In the genomic region with DNA sequence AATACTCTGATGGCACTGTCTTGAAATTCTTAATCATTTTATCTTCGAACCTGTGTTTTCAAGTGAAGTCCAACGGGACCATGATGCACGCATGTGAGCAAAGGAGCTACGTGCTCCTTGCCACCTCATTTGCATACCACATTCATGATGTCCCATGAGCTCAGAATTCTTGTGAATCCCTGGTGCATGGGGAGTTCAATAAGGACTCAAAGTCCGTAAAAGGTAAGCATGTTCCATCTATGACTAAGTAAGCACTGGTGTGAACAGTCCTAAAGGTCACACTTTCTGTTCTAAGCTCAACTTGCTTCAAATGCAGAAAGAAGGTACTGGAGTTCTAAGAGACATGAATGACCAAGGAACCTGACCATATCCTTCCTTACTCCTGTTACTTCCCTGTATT, we compare ENCODE assay signal across 21 cellular contexts. TPM values are rescaled to one million over a fixed set of nuclear protein-coding genes. Genes with fewer than 3 reads are reported as not detected.
"Had no signal": no experiment of that assay in that cellular context is flagged by ENCODE, and none has a peak within 500 bp of the region (broad histone marks: within the 10 kb centered on the region; RNA-seq: fewer than 3 reads in every experiment).

No MANE protein-coding gene starts in this region.

- H3K4me3 ChIP-seq: colonic mucosa, lower lobe of right lung, prostate gland, right atrium auricular region, suprapubic skin, thyroid gland, vagina had no signal

- H3K36me3 ChIP-seq: colonic mucosa, lower lobe of right lung, prostate gland, right atrium auricular region, suprapubic skin, thyroid gland, vagina had no signal

- H3K4me1 Mint-ChIP-seq: naive thymus-derived CD8-positive, alpha-beta T cell; nephron progenitor cell; stimulated activated naive CD8-positive, alpha-beta T cell treated with anti-CD3 and anti-CD28 coated beads, Interleukin-15, amount 100 ng/mL, for 72 hours had no signal

- H3K27me3 ChIP-seq: colonic mucosa, right atrium auricular region, suprapubic skin, thyroid gland, vagina had no signal

- H3K9me3 ChIP-seq: colonic mucosa, lower lobe of right lung, prostate gland, right atrium auricular region, suprapubic skin, thyroid gland, vagina had no signal

- ATAC-seq: left ventricle myocardium superior; lower lobe of right lung; naive thymus-derived CD8-positive, alpha-beta T cell; sciatic nerve; stimulated activated naive CD8-positive, alpha-beta T cell treated with anti-CD3 and anti-CD28 coated beads, Interleukin-15, amount 100 ng/mL, for 72 hours had no signal

- H3K27me3 Mint-ChIP-seq: stimulated activated naive CD8-positive, alpha-beta T cell treated with anti-CD3 and anti-CD28 coated beads, Interleukin-15, amount 100 ng/mL, for 72 hours had no signal

- H3K4me1 ChIP-seq: colonic mucosa, lower lobe of right lung, prostate gland, right atrium auricular region, suprapubic skin, thyroid gland, vagina had no signal

- H3K9me3 Mint-ChIP-seq: naive thymus-derived CD8-positive, alpha-beta T cell; stimulated activated naive CD8-positive, alpha-beta T cell treated with anti-CD3 and anti-CD28 coated beads, Interleukin-15, amount 100 ng/mL, for 72 hours had no signal

- FAIRE-seq: frontal cortex, keratinocyte had no signal

- H3K36me3 Mint-ChIP-seq: naive thymus-derived CD8-positive, alpha-beta T cell had no signal

- H3K27ac ChIP-seq: colonic mucosa, lower lobe of right lung, prostate gland, right atrium auricular region, suprapubic skin, thyroid gland, vagina had no signal

- H3K4me3 Mint-ChIP-seq: naive thymus-derived CD8-positive, alpha-beta T cell; nephron progenitor cell; stimulated activated naive CD8-positive, alpha-beta T cell treated with anti-CD3 and anti-CD28 coated beads, Interleukin-15, amount 100 ng/mL, for 72 hours had no signal

- H3K27ac Mint-ChIP-seq: naive thymus-derived CD8-positive, alpha-beta T cell; nephron progenitor cell; stimulated activated naive CD8-positive, alpha-beta T cell treated with anti-CD3 and anti-CD28 coated beads, Interleukin-15, amount 100 ng/mL, for 72 hours had no signal

- DNase-seq: colonic mucosa; dermis blood vessel endothelial cell; hypothalamus; left ventricle myocardium superior; lower lobe of right lung; naive thymus-derived CD8-positive, alpha-beta T cell; nephron progenitor cell; nucleus accumbens; stimulated activated CD4-positive, alpha-beta T cell treated with anti-CD3 and anti-CD28 coated beads, Interleukin-2, amount 100 ng/mL, for 24 hours; stimulated activated CD4-positive, alpha-beta T cell treated with anti-CD3 and anti-CD28 coated beads, Interleukin-4, amount 100 ng/mL, for 24 hours; stimulated activated naive CD4-positive, alpha-beta T cell; stimulated activated naive CD8-positive, alpha-beta T cell treated with anti-CD3 and anti-CD28 coated beads, Interleukin-15, amount 100 ng/mL, for 72 hours; thyroid gland; trophoblast cell had no signal

RNA-seq across cellular contexts. Expression of a gene that starts 13.1 kb away (rescaled TPM):
- total RNA-seq: naive thymus-derived CD8-positive, alpha-beta T cell had no signal
